Comparison of ENCODE assay signal across 25 cellular contexts in genomic region chr6:55282145-55282544, GRCh38. TPM values are rescaled to one million over a fixed set of nuclear protein-coding genes. Genes with fewer than 3 reads are reported as not detected.
DNase-seq lines count a peak whose midpoint lies in the region; ATAC-seq and TF ChIP-seq lines count a peak whose summit lies in the region.
"Had no signal": no experiment of that assay in that cellular context is flagged by ENCODE, and none has a peak within 500 bp of the region (broad histone marks: within the 10 kb centered on the region; RNA-seq: fewer than 3 reads in every experiment).

No MANE protein-coding gene starts in this region.

- H3K4me1 Mint-ChIP-seq in WTC11 = peaks cover 26% of the 10 kb centered on the region

- no peaks in the 10 kb centered on the region for H3K9me3 ChIP-seq in cardiac muscle cell (ENCODE audit: low read depth)
- no peaks in the 10 kb centered on the region for H3K9me3 ChIP-seq in heart right ventricle
- H3K9me3 ChIP-seq: BLaER1 treated with 17β-estradiol and CSF1 and Interleukin-3, amounts not matched to agents 10 nM and 100 nM had no signal

- H3K9ac ChIP-seq in mesendoderm (ENCODE audit: low read length) = no peak overlapping the region
- H3K9ac ChIP-seq: BLaER1 treated with 17β-estradiol and CSF1 and Interleukin-3, amounts not matched to agents 10 nM and 100 nM had no signal

- no peak overlapping the region for H2BK5ac ChIP-seq in mesendoderm (ENCODE audit: low read length)

- H3K23ac ChIP-seq in mesendoderm (ENCODE audit: low read length) = no peak overlapping the region

- CTCF ChIA-PET in WTC11 (lab: Charles Lee) = interaction anchor here (1.2 kb wide), 1 partner anchor 11 kb away, joined by 3 read pairs; no protein-coding TSS in a partner anchor

- H3K9me3 Mint-ChIP-seq in WTC11 = no peaks in the 10 kb centered on the region
- H3K9me3 Mint-ChIP-seq: CD4-positive, alpha-beta T cell had no signal

- H3K27ac ChIP-seq in cardiac muscle cell = no peak overlapping the region
- H3K27ac ChIP-seq in heart right ventricle = no peak overlapping the region
- H3K27ac ChIP-seq in mesendoderm (ENCODE audit: low read depth, low read length) = no peak overlapping the region
- H3K27ac ChIP-seq: BLaER1 treated with 17β-estradiol and CSF1 and Interleukin-3, amounts not matched to agents 10 nM and 100 nM; RWPE1; SK-N-MC had no signal

- H3K18ac ChIP-seq in mesendoderm (ENCODE audit: low read length) = no peak overlapping the region

- no peak overlapping the region for H2AK5ac ChIP-seq in mesendoderm (ENCODE audit: low read length)

- DNase-seq in cardiac muscle cell (ENCODE audit: low read depth in 1 of 2, low spot score in 1 of 2) = peak; percentile 12 to 41
- no peak for DNase-seq in heart right ventricle
- no peak for DNase-seq in WTC11 (ENCODE audit: low spot score)
- DNase-seq in mesendoderm = peak; percentile 71
- no peak for DNase-seq in NCI-H1930 (lab: John Stamatoyannopoulos, UW)
- DNase-seq: CD4-positive, alpha-beta T cell; GOT3; HCEC 1CT; KBM-7; NCI-H1105 treated with DMSO at 0.1 percent for 48 hours; NCI-H146; NCI-H2029; NCI-H446 treated with DMSO at 0.1 percent for 48 hours; NCI-H526; NCI-H82; SIG-M5 had no signal

- H3K4ac ChIP-seq in mesendoderm (ENCODE audit: low read depth, low read length) = no peak overlapping the region

- no peak overlapping the region for H4K8ac ChIP-seq in mesendoderm (ENCODE audit: low read depth, low read length)

- H3K36me3 ChIP-seq in cardiac muscle cell (no peaks in the 10 kb centered on the region), heart right ventricle (no peaks in the 10 kb centered on the region), mesendoderm (ENCODE audit: control insufficient read depth, insufficient read depth, low read length) (no peaks in the 10 kb centered on the region)
- H3K36me3 ChIP-seq: BLaER1 treated with 17β-estradiol and CSF1 and Interleukin-3, amounts not matched to agents 10 nM and 100 nM had no signal

- intact Hi-C loops in heart right ventricle (cut with DNase I) = loop anchor here in 2 of 10 donors (10.0 kb wide), 2 partner anchors 613 to 673 kb away; no protein-coding TSS in a partner anchor

- H3K56ac ChIP-seq in mesendoderm (ENCODE audit: low read length) = no peak overlapping the region

- H3K27ac Mint-ChIP-seq in WTC11 = peak overlapping the region; percentile 4; the same call in 1 of the 2 replicates
- H3K27ac Mint-ChIP-seq: CD4-positive, alpha-beta T cell had no signal

- ATAC-seq in heart right ventricle (no peak), WTC11 (no peak), GM21576 (IDR thresholded peaks at IDR 0.05; ENCODE audit: unreplicated experiment) (no peak), GM21529 (IDR thresholded peaks at IDR 0.05; ENCODE audit: unreplicated experiment) (no peak)
- ATAC-seq: Panc1 had no signal

- WGBS in heart right ventricle, 2 donors = 7 to 13% methylated on average over 6 of the region's 6 CpGs
- no CpG with 5 or more reads among the region's 6 CpGs for WGBS in mesendoderm (ENCODE audit: extremely low coverage, insufficient coverage, low lambda C conversion rate)

- no peak overlapping the region for H2BK120ac ChIP-seq in mesendoderm (ENCODE audit: low read depth, low read length)

- peaks cover 20% of the 10 kb centered on the region for H3K4me1 ChIP-seq in cardiac muscle cell (ENCODE audit: low read depth)
- peaks cover 0 to 9% (median 0%) of the 10 kb centered on the region in 9 donors for H3K4me1 ChIP-seq in heart right ventricle
- H3K4me1 ChIP-seq in mesendoderm (ENCODE audit: control insufficient read depth, low read depth, low read length) = peaks cover 3% of the 10 kb centered on the region

- H3K79me1 ChIP-seq in mesendoderm (ENCODE audit: low read length) = no peaks in the 10 kb centered on the region

- H3K27me3 ChIP-seq in cardiac muscle cell (no peaks in the 10 kb centered on the region), heart right ventricle (no peaks in the 10 kb centered on the region), mesendoderm (ENCODE audit: insufficient read depth, low read length, poor library complexity) (no peaks in the 10 kb centered on the region)

- no peak overlapping the region for H3K4me2 ChIP-seq in mesendoderm (ENCODE audit: low read length)
- H3K4me2 ChIP-seq: BLaER1 treated with 17β-estradiol and CSF1 and Interleukin-3, amounts not matched to agents 10 nM and 100 nM had no signal

- H3K4me3 ChIP-seq in cardiac muscle cell (no peak overlapping the region), heart right ventricle (no peak overlapping the region), mesendoderm (ENCODE audit: low read length) (no peak overlapping the region)
- H3K4me3 ChIP-seq: BLaER1 treated with 17β-estradiol and CSF1 and Interleukin-3, amounts not matched to agents 10 nM and 100 nM; SK-N-MC had no signal

- no peak overlapping the region for H3K4me3 Mint-ChIP-seq in WTC11
- H3K4me3 Mint-ChIP-seq: CD4-positive, alpha-beta T cell had no signal

- POLR2A ChIA-PET in WTC11 (lab: Charles Lee) = no interaction called here

- TF ChIP-seq CTCF in cardiac muscle cell (IDR thresholded peaks at IDR 0.05; ENCODE audit: low read depth, low read length) (no peak), heart right ventricle (IDR thresholded peaks at IDR 0.05) (no peak), WTC11 (IDR thresholded peaks at IDR 0.05) (no peak)

- H3K27me3 Mint-ChIP-seq in WTC11 (ENCODE audit: low read depth) = no peaks in the 10 kb centered on the region
- H3K27me3 Mint-ChIP-seq: CD4-positive, alpha-beta T cell had no signal

- H3K36me3 Mint-ChIP-seq in WTC11 = no peaks in the 10 kb centered on the region

- no peaks in the 10 kb centered on the region for H3K79me2 ChIP-seq in mesendoderm (ENCODE audit: control insufficient read depth, insufficient read depth, low read length)

- H4K5ac ChIP-seq in mesendoderm (ENCODE audit: low read length) = no peak overlapping the region

- H2BK15ac ChIP-seq in mesendoderm (replicated peaks; ENCODE audit: low read depth) = no peak overlapping the region

TF ChIP-seq in WTC11, 78 proteins besides CTCF, POLR2A, EP300 and RAD21 (continues in another document):
- TF ChIP-seq HMGA2 (CRISPR knock-in tag; IDR thresholded peaks at IDR 0.05) (no peak), E2F5 (CRISPR knock-in tag; IDR thresholded peaks at IDR 0.05) (no peak), NR1H2 (CRISPR knock-in tag; IDR thresholded peaks at IDR 0.05) (no peak), ZBTB21 (CRISPR knock-in tag; IDR thresholded peaks at IDR 0.05; ENCODE audit: borderline replicate concordance) (no peak), NR3C1 (CRISPR knock-in tag; conservative IDR thresholded peaks at IDR 0.05; ENCODE audit: low read depth) (no peak), ZNF416 (CRISPR knock-in tag; IDR thresholded peaks at IDR 0.05) (no peak), NR2C2 (CRISPR knock-in tag; IDR thresholded peaks at IDR 0.05) (no peak), MYBL2 (CRISPR knock-in tag; IDR thresholded peaks at IDR 0.05) (no peak), HMGXB4 (CRISPR knock-in tag; IDR thresholded peaks at IDR 0.05) (no peak)
- TF ChIP-seq, protein P1, sequence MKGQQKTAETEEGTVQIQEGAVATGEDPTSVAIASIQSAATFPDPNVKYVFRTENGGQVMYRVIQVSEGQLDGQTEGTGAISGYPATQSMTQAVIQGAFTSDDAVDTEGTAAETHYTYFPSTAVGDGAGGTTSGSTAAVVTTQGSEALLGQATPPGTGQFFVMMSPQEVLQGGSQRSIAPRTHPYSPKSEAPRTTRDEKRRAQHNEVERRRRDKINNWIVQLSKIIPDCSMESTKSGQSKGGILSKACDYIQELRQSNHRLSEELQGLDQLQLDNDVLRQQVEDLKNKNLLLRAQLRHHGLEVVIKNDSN (CRISPR knock-in tag; IDR thresholded peaks at IDR 0.05) = no peak
- TF ChIP-seq, protein P2, sequence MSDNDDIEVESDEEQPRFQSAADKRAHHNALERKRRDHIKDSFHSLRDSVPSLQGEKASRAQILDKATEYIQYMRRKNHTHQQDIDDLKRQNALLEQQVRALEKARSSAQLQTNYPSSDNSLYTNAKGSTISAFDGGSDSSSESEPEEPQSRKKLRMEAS (CRISPR knock-in tag; IDR thresholded peaks at IDR 0.05) = no peak

RNA-seq across cellular contexts. Expression of gene GFRAL, which starts 45.1 kb away (rescaled TPM):
- total RNA-seq in cardiac muscle cell (not detected in 2 replicates), heart right ventricle (not detected), WTC11 (2021) (not detected in 3 replicates)
- polyA plus RNA-seq in cardiac muscle cell (not detected in 2 replicates), heart right ventricle (not detected)
- polyA plus RNA-seq in mesendoderm (2013, experiment 1 of 2) = not detected
- polyA plus RNA-seq in mesendoderm (2013, experiment 2 of 2) = not detected
- total RNA-seq: A172; CD4-positive, alpha-beta T cell; LHCN-M2; MCF 10A had no signal

Comparison
In these comparisons a context has a peak if more than half of its experiments do, and no peak if none do; other contexts are left out.
1. DNase-seq: peak in cardiac muscle cell (2 of 2) and mesendoderm (single experiment); none in heart right ventricle (0 of 2), WTC11 (single experiment) and NCI-H1930 (0 of 2).